Comparison of ENCODE assay signal across 12 cellular contexts in the genomic region with DNA sequence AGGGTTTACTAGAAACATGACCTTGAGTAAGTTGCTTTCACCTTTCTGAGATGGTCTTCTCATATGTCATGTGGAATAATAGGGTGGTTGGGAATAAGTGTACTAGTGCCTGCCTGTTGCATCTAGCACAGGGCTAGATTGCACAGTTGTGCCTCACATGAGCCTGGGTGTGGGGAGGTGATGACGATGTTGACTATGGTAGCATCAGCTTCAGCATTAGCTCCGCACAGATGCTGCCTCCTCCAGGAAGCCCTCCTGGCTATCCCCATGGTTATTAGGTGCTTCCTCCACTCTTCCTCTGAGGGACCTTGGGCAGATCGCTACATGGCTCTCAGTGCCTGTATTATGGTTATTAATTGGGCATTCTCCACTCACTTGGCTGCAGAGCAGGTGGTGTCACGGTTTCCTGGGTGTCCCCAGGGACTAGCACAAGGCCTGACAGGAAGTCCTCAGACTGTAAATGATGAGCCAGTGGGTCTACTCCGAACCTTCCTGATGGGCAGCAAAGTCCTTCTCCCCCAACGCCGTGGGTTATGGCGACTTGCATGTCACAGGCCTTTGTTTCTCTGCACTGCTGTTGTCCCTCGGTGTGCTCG.
DNase-seq lines count a peak whose midpoint lies in the region; ATAC-seq, FAIRE-seq and TF ChIP-seq lines count a peak whose summit lies in the region.
"Had no signal": no experiment of that assay in that cellular context is flagged by ENCODE, and none has a peak within 500 bp of the region (broad histone marks: within the 10 kb centered on the region; RNA-seq: fewer than 3 reads in every experiment).

No MANE protein-coding gene starts in this region.

- H3K9me2 ChIP-seq in SK-N-SH = no peaks in the 10 kb centered on the region

- H3K27ac ChIP-seq in GM12878 (ENCODE audit: control insufficient read depth, insufficient read depth) (no peak overlapping the region), SK-N-SH (ENCODE audit: low read depth in 2 of 2, low read length in 1 of 2) (no peak overlapping the region)

- H3K27me3 ChIP-seq in GM12878 (replicated peaks in 1 of 2; ENCODE audit: control insufficient read depth in 2 of 2, insufficient read depth in 2 of 2, low read length in 1 of 2) (no peaks in the 10 kb centered on the region), SK-N-SH (ENCODE audit: insufficient read depth) (no peaks in the 10 kb centered on the region)

- DNase-seq in GM12878 (ENCODE audit: low read depth, low spot score) (peak; percentile 38), D341Med (ENCODE audit: low spot score) (no peak), SK-N-SH (no peak), HTR-8/SVneo (ENCODE audit: insufficient read length, low spot score) (no peak)
- DNase-seq in stimulated activated naive CD4-positive, alpha-beta T cell (lab: John Stamatoyannopoulos, UW) = no peak
- DNase-seq: cortex of kidney, DND-41, NCI-H526 treated with DMSO at 0.1 percent for 48 hours, retina had no signal

- no peak for TF ChIP-seq RAD21 in GM12878 (IDR thresholded peaks at IDR 0.05; ENCODE audit: insufficient read depth, low read depth, low read length)
- no peak for TF ChIP-seq RAD21 in SK-N-SH (IDR thresholded peaks at IDR 0.05; ENCODE audit: low read length)

- H4K20me1 ChIP-seq in GM12878 (ENCODE audit: control insufficient read depth, insufficient read depth) = peaks cover 5% of the 10 kb centered on the region; the same call in 1 of the 2 replicates
- no peaks in the 10 kb centered on the region for H4K20me1 ChIP-seq in SK-N-SH (ENCODE audit: insufficient read depth)

- TF ChIP-seq POLR2A in GM12878 (IDR thresholded peaks at IDR 0.05; ENCODE audit: low read depth, low read length) = no peak

- H3K4me1 ChIP-seq in GM12878 (ENCODE audit: control insufficient read depth, insufficient read depth, low read length) (peaks cover 36% of the 10 kb centered on the region), SK-N-SH (ENCODE audit: control insufficient read depth in 1 of 2, insufficient read depth in 2 of 2, low read depth in 1 of 2, low read length in 1 of 2) (peaks cover 9 to 13% of the 10 kb centered on the region in 2 experiments; a peak in 3 of 4 replicates)

- H3K4me2 ChIP-seq in GM12878 (ENCODE audit: control insufficient read depth, insufficient read depth) (no peak overlapping the region; the same call in 1 of the 2 replicates), SK-N-SH (no peak overlapping the region)

- ATAC-seq in GM18502 (IDR thresholded peaks at IDR 0.05; ENCODE audit: poor library complexity, unreplicated experiment) (peak; percentile 43), GM21367 (IDR thresholded peaks at IDR 0.05; ENCODE audit: unreplicated experiment) (peak; percentile 39), HG03135 (IDR thresholded peaks at IDR 0.05; ENCODE audit: unreplicated experiment) (peak; percentile 47), GM12878 (peak; percentile 52)

- no peak overlapping the region for H3K9ac ChIP-seq in GM12878 (ENCODE audit: control insufficient read depth, insufficient read depth, low read length)
- H3K9ac ChIP-seq in SK-N-SH = no peak overlapping the region

- TF ChIP-seq EP300 in GM12878 (IDR thresholded peaks at IDR 0.05; ENCODE audit: borderline replicate concordance in 1 of 2, control insufficient read depth in 1 of 2, low read depth in 2 of 2, low read length in 2 of 2) (no peak), SK-N-SH (IDR thresholded peaks at IDR 0.05; ENCODE audit: borderline replicate concordance in 1 of 2, low read depth in 1 of 2, low read length in 1 of 2) (no peak)

- H3K36me3 ChIP-seq in GM12878 (ENCODE audit: control insufficient read depth in 2 of 2, insufficient read depth in 2 of 2, low read length in 1 of 2) (no peaks in the 10 kb centered on the region; a peak in 1 of 4 replicates), SK-N-SH (replicated peaks in 1 of 2; ENCODE audit: control insufficient read depth in 1 of 2, insufficient read depth in 2 of 2, low read length in 1 of 2) (no peaks in the 10 kb centered on the region)

- in situ Hi-C loops in GM12878 (cut with MboI) = loop anchor here (5.0 kb wide), 1 partner anchor 385 kb away; a partner anchor contains a TSS

- RAD21 ChIA-PET in GM12878 (lab: Charles Lee; ENCODE audit: unreplicated experiment) = interaction anchor here (0.7 to 2.0 kb wide), 5 partner anchors 13 to 199 kb away, joined by 3 to 9 read pairs (median 3); no protein-coding TSS in a partner anchor

- H3F3A ChIP-seq in SK-N-SH (replicated peaks; ENCODE audit: insufficient read depth) = no peaks in the 10 kb centered on the region

- WGBS in GM12878 (ENCODE audit: insufficient coverage, insufficient replicate concordance, low lambda C conversion rate, missing lambda C conversion rate) = under 1% methylated on average over 10 of the region's 10 CpGs
- 88% methylated on average over 8 of the region's 10 CpGs for WGBS in SK-N-SH (ENCODE audit: low lambda C conversion rate)

- FAIRE-seq in GM12878 (lab: Jason Lieb, UNC) = no peak
- FAIRE-seq in HTR-8/SVneo (lab: Jason Lieb, UNC) = no peak

- SMC1A ChIA-PET in GM12878 (lab: Charles Lee; ENCODE audit: uncharacterized antibody, unreplicated experiment) = interaction anchor here (0.9 to 2.1 kb wide), 6 partner anchors 13 to 390 kb away, joined by 3 to 13 read pairs (median 4); no protein-coding TSS in a partner anchor

- H2AFZ ChIP-seq in GM12878 (ENCODE audit: control insufficient read depth, low read depth, low read length) (no peak overlapping the region), SK-N-SH (ENCODE audit: low read depth) (no peak overlapping the region)

- H3K9me3 ChIP-seq in GM12878 (replicated peaks; ENCODE audit: control insufficient read depth, insufficient read depth, low read length) (no peaks in the 10 kb centered on the region), SK-N-SH (no peaks in the 10 kb centered on the region)

- H3K79me2 ChIP-seq in GM12878 (ENCODE audit: control insufficient read depth, insufficient read depth, low read length) = peaks cover 3% of the 10 kb centered on the region; the same call in 1 of the 2 replicates
- no peaks in the 10 kb centered on the region for H3K79me2 ChIP-seq in SK-N-SH (ENCODE audit: insufficient read depth)

- POLR2A ChIA-PET in GM12878 (lab: Charles Lee) = interaction anchor here (0.7 to 0.9 kb wide), 2 partner anchors 115 to 181 kb away, joined by 3 read pairs; no protein-coding TSS in a partner anchor
- POLR2A ChIA-PET in SK-N-SH (lab: Yijun Ruan, JAX) = no interaction called here

- H3K4me3 ChIP-seq in GM12878 (no peak overlapping the region), SK-N-SH (ENCODE audit: low read depth in 2 of 2, low read length in 1 of 2) (no peak overlapping the region)

- no TSS peak for BruUV-seq in GM12878 (replicated peaks; lab: Mats Ljungman, UMichigan)

- CTCF ChIA-PET in GM12878 (lab: Yijun Ruan, JAX) = interaction anchor here (0.6 to 4.3 kb wide), 14 partner anchors 12 to 461 kb away, joined by 3 to 25 read pairs (median 4); a partner anchor contains a TSS
- CTCF ChIA-PET in SK-N-SH (lab: Yijun Ruan, JAX) = no interaction called here

- intact Hi-C loops in GM12878 (cut with micrococcal nuclease; ENCODE audit: unreplicated experiment) = loop anchor here (5.0 to 10.0 kb wide), 3 partner anchors 115 to 443 kb away; a partner anchor contains a TSS

- TF ChIP-seq CTCF in GM12878 (IDR thresholded peaks at IDR 0.05 in 2 of 3, conservative IDR thresholded peaks at IDR 0.05 in 1 of 3; ENCODE audit: control insufficient read depth in 2 of 3, extremely low read depth in 1 of 3, insufficient read depth in 1 of 3, low read depth in 3 of 3, low read length in 3 of 3) (no peak), SK-N-SH (IDR thresholded peaks at IDR 0.05) (no peak)

TF ChIP-seq in SK-N-SH, 30 proteins besides CTCF, POLR2A, EP300 and RAD21:
- no peak for TF ChIP-seq MXI1 (IDR thresholded peaks at IDR 0.05; ENCODE audit: low read depth, low read length)
- TF ChIP-seq, protein P1, sequence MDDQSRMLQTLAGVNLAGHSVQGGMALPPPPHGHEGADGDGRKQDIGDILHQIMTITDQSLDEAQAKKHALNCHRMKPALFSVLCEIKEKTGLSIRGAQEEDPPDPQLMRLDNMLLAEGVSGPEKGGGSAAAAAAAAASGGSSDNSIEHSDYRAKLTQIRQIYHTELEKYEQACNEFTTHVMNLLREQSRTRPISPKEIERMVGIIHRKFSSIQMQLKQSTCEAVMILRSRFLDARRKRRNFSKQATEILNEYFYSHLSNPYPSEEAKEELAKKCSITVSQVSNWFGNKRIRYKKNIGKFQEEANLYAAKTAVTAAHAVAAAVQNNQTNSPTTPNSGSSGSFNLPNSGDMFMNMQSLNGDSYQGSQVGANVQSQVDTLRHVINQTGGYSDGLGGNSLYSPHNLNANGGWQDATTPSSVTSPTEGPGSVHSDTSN (IDR thresholded peaks at IDR 0.05) = no peak
- no peak for TF ChIP-seq RFX5 (IDR thresholded peaks at IDR 0.05; ENCODE audit: low read length)
- no peak for TF ChIP-seq TAF1 (IDR thresholded peaks at IDR 0.05; ENCODE audit: borderline replicate concordance, low read depth, low read length)
- TF ChIP-seq TCF12 (IDR thresholded peaks at IDR 0.05) = no peak
- no peak for TF ChIP-seq ELF1 (IDR thresholded peaks at IDR 0.05)
- no peak for TF ChIP-seq NRF1 (IDR thresholded peaks at IDR 0.05; ENCODE audit: low read depth, low read length)
- TF ChIP-seq, protein P2, sequence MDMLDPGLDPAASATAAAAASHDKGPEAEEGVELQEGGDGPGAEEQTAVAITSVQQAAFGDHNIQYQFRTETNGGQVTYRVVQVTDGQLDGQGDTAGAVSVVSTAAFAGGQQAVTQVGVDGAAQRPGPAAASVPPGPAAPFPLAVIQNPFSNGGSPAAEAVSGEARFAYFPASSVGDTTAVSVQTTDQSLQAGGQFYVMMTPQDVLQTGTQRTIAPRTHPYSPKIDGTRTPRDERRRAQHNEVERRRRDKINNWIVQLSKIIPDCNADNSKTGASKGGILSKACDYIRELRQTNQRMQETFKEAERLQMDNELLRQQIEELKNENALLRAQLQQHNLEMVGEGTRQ (IDR thresholded peaks at IDR 0.05; ENCODE audit: borderline replicate concordance, low read depth, low read length) = no peak
- TF ChIP-seq, protein P3, sequence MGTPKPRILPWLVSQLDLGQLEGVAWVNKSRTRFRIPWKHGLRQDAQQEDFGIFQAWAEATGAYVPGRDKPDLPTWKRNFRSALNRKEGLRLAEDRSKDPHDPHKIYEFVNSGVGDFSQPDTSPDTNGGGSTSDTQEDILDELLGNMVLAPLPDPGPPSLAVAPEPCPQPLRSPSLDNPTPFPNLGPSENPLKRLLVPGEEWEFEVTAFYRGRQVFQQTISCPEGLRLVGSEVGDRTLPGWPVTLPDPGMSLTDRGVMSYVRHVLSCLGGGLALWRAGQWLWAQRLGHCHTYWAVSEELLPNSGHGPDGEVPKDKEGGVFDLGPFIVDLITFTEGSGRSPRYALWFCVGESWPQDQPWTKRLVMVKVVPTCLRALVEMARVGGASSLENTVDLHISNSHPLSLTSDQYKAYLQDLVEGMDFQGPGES (IDR thresholded peaks at IDR 0.05; ENCODE audit: low read depth, low read length) = no peak
- TF ChIP-seq RCOR1 (IDR thresholded peaks at IDR 0.05; ENCODE audit: low read length) = no peak
- TF ChIP-seq, protein P4, sequence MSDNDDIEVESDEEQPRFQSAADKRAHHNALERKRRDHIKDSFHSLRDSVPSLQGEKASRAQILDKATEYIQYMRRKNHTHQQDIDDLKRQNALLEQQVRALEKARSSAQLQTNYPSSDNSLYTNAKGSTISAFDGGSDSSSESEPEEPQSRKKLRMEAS (IDR thresholded peaks at IDR 0.05; ENCODE audit: low read depth) = no peak
- no peak for TF ChIP-seq GABPA (IDR thresholded peaks at IDR 0.05; ENCODE audit: low read depth)
